Comparison of ENCODE assay signal across 11 cellular contexts in genomic region chr5:78727786-78728761, GRCh38.
DNase-seq lines count a peak whose midpoint lies in the region; ATAC-seq and TF ChIP-seq lines count a peak whose summit lies in the region.
"Had no signal": no experiment of that assay in that cellular context is flagged by ENCODE, and none has a peak within 500 bp of the region (broad histone marks: within the 10 kb centered on the region; RNA-seq: fewer than 3 reads in every experiment).

No MANE protein-coding gene starts in this region.

- TF ChIP-seq CTCF in DOHH2 (IDR thresholded peaks at IDR 0.05; ENCODE audit: low read depth, low read length, poor library complexity, severe bottlenecking), result no peak

- H3K27ac ChIP-seq in DOHH2 (ENCODE audit: low read depth, low read length), result 0 out of 2 replicates have a peak overlapping the region, but pooled peaks have one; percentile 16
- H3K27ac ChIP-seq: neutrophil, SJSA1 had no signal

- no peaks in the 10 kb centered on the region for H3F3A ChIP-seq in DOHH2 (ENCODE audit: control insufficient read depth, insufficient read depth)

- peaks cover 3% of the 10 kb centered on the region for H3K36me3 Mint-ChIP-seq in T-helper 17 cell (ENCODE audit: low read depth)

- H4K20me1 ChIP-seq in DOHH2 (ENCODE audit: control insufficient read depth, insufficient read depth, low read depth, low read length), result no peaks in the 10 kb centered on the region

- H3K4me3 Mint-ChIP-seq in T-helper 17 cell, result no peak overlapping the region

- H3K4me2 ChIP-seq in DOHH2 (ENCODE audit: low read length), result peak overlapping the region; percentile 38

- no peaks in the 10 kb centered on the region for H3K36me3 ChIP-seq in DOHH2 (ENCODE audit: control insufficient read depth, low read length)
- H3K36me3 ChIP-seq: neutrophil, SJSA1 had no signal

- no peak overlapping the region for H3K27ac Mint-ChIP-seq in T-helper 17 cell

- no peaks in the 10 kb centered on the region for H3K9me2 ChIP-seq in DOHH2 (replicated peaks; ENCODE audit: control insufficient read depth, low read length)

- H3K9me3 ChIP-seq in DOHH2 (ENCODE audit: control insufficient read depth, insufficient read depth, low read length) (no peaks in the 10 kb centered on the region), T-helper 17 cell (ENCODE audit: control insufficient read depth, low read length, poor library complexity, severe bottlenecking) (no peaks in the 10 kb centered on the region)
- H3K9me3 ChIP-seq: neutrophil, SJSA1 had no signal

- peaks cover 5% of the 10 kb centered on the region for H3K27me3 Mint-ChIP-seq in T-helper 17 cell

- DNase-seq in T-helper 17 cell, result no peak
- no peak for DNase-seq in OCI-M2 (lab: John Stamatoyannopoulos, UW; ENCODE audit: unreplicated experiment)
- no peak for DNase-seq in stimulated activated CD4-positive, alpha-beta T cell treated with anti-CD3 and anti-CD28 coated beads, Interleukin-12 subunit alpha, Interleukin-12 subunit beta, amount 100 ng/mL, for 4 hours
- DNase-seq in NCI-H2107 treated with DMSO at 0.1 percent for 48 hours (lab: John Stamatoyannopoulos, UW; ENCODE audit: unreplicated experiment), result no peak
- DNase-seq in SHP77 (lab: John Stamatoyannopoulos, UW), result no peak
- DNase-seq: activated naive CD4-positive, alpha-beta T cell treated with Interleukin-2 at 50 U/mL for 16 hours had no signal

- H3K4me1 Mint-ChIP-seq in T-helper 17 cell, result peaks cover 4% of the 10 kb centered on the region

- H3K79me2 ChIP-seq in DOHH2 (ENCODE audit: control insufficient read depth, low read length), result no peaks in the 10 kb centered on the region

- ATAC-seq in GM19452 (IDR thresholded peaks at IDR 0.05; ENCODE audit: unreplicated experiment), result peak; percentile 84
- peak; percentile 90 for ATAC-seq in HG03095 (IDR thresholded peaks at IDR 0.05; ENCODE audit: unreplicated experiment)
- ATAC-seq in T-helper 17 cell, result peak; percentile 67

- H3K4me3 ChIP-seq in DOHH2 (ENCODE audit: low read length), result no peak overlapping the region
- H3K4me3 ChIP-seq: SJSA1 had no signal

- no peaks in the 10 kb centered on the region for H3K27me3 ChIP-seq in DOHH2 (ENCODE audit: control insufficient read depth, low read length)
- H3K27me3 ChIP-seq: neutrophil, SJSA1 had no signal

- H3K4me1 ChIP-seq in DOHH2 (ENCODE audit: control insufficient read depth, low read length), result peaks cover 41% of the 10 kb centered on the region
